Comparison of ENCODE assay signal across 8 cellular contexts in genomic region chr13:73090116-73090811, GRCh38. TPM values are rescaled to one million over a fixed set of nuclear protein-coding genes. Genes with fewer than 3 reads are reported as not detected.
DNase-seq lines count a peak whose midpoint lies in the region; FAIRE-seq and TF ChIP-seq lines count a peak whose summit lies in the region.

No MANE protein-coding gene starts in this region.

- H3K27ac Mint-ChIP-seq in activated naive CD4-positive, alpha-beta T cell treated with anti-CD3 and anti-CD28 coated beads, Interleukin-2, amount 50 U/mL, for 24 hours, result peak overlapping the region; percentile 72

- H3K36me3 Mint-ChIP-seq in activated naive CD4-positive, alpha-beta T cell treated with anti-CD3 and anti-CD28 coated beads, Interleukin-2, amount 50 U/mL, for 24 hours, result no peaks in the 10 kb centered on the region

- H3K9me3 Mint-ChIP-seq in activated naive CD4-positive, alpha-beta T cell treated with anti-CD3 and anti-CD28 coated beads, Interleukin-2, amount 50 U/mL, for 24 hours, result no peaks in the 10 kb centered on the region

- no peaks in the 10 kb centered on the region for H3K27me3 Mint-ChIP-seq in activated naive CD4-positive, alpha-beta T cell treated with anti-CD3 and anti-CD28 coated beads, Interleukin-2, amount 50 U/mL, for 24 hours

- H3K36me3 ChIP-seq in bronchial epithelial cell (ENCODE audit: control insufficient read depth, insufficient read depth, low read length), result no peaks in the 10 kb centered on the region
- H3K36me3 ChIP-seq in suprapubic skin, result no peaks in the 10 kb centered on the region

- 45% methylated on average over 5 of the region's 7 CpGs for WGBS in suprapubic skin

- DNase-seq in activated naive CD4-positive, alpha-beta T cell (lab: John Stamatoyannopoulos, UW), result no peak
- peak; percentile 84 to 96 for DNase-seq in NCI-H187 (lab: John Stamatoyannopoulos, UW)
- peak; percentile 98 for DNase-seq in bronchial epithelial cell (ENCODE audit: low read depth)
- DNase-seq in non-pigmented ciliary epithelial cell (ENCODE audit: low read depth), result peak; percentile 73
- no peak for DNase-seq in suprapubic skin (ENCODE audit: low spot score in 2 of 2)
- DNase-seq in mesenteric fat pad (ENCODE audit: low spot score), result no peak
- DNase-seq in DMS114 treated with DMSO at 0.1 percent for 48 hours (lab: John Stamatoyannopoulos, UW; ENCODE audit: unreplicated experiment), result no peak

- TF ChIP-seq CTCF in bronchial epithelial cell (IDR thresholded peaks at IDR 0.05; ENCODE audit: insufficient read depth, low read length, severe bottlenecking) (no peak), suprapubic skin (IDR thresholded peaks at IDR 0.05) (no peak)

- FAIRE-seq in bronchial epithelial cell (lab: Jason Lieb, UNC), result peak; percentile 94

- no peak overlapping the region for H3K27ac ChIP-seq in suprapubic skin

- H3K9me3 ChIP-seq in suprapubic skin, result no peaks in the 10 kb centered on the region

- TF ChIP-seq POLR2A in suprapubic skin (IDR thresholded peaks at IDR 0.05), result no peak

- no peak for TF ChIP-seq EP300 in suprapubic skin (IDR thresholded peaks at IDR 0.05)

- no peak overlapping the region for H3K4me3 Mint-ChIP-seq in activated naive CD4-positive, alpha-beta T cell treated with anti-CD3 and anti-CD28 coated beads, Interleukin-2, amount 50 U/mL, for 24 hours

- peaks cover 9% of the 10 kb centered on the region for H3K4me1 Mint-ChIP-seq in activated naive CD4-positive, alpha-beta T cell treated with anti-CD3 and anti-CD28 coated beads, Interleukin-2, amount 50 U/mL, for 24 hours

- H3K4me3 ChIP-seq in bronchial epithelial cell (ENCODE audit: low read depth, low read length) (no peak overlapping the region), suprapubic skin (no peak overlapping the region)

- H3K27me3 ChIP-seq in bronchial epithelial cell (ENCODE audit: control insufficient read depth, insufficient read depth, low read length), result no peaks in the 10 kb centered on the region
- H3K27me3 ChIP-seq in suprapubic skin, result no peaks in the 10 kb centered on the region

- H3K4me1 ChIP-seq in suprapubic skin, result no peaks in the 10 kb centered on the region

RNA-seq across cellular contexts. Expression of gene KLF5, which starts 31.5 kb away (rescaled TPM):
- total RNA-seq in bronchial epithelial cell, result 48.4 and 65.5 TPM in 2 replicates
- total RNA-seq in suprapubic skin, result 100 to 1,000 TPM; 233 to 372 (median 276) TPM
- 1.2 TPM for total RNA-seq in mesenteric fat pad

Comparison
In these comparisons a context has a peak if more than half of its experiments do, and no peak if none do; other contexts are left out.
1. DNase-seq: peak in NCI-H187 (2 of 2), bronchial epithelial cell (single experiment) and non-pigmented ciliary epithelial cell (single experiment); none in activated naive CD4-positive, alpha-beta T cell (0 of 4), suprapubic skin (0 of 2), mesenteric fat pad (single experiment) and DMS114 treated with DMSO at 0.1 percent for 48 hours (single experiment).
2. RNA of gene KLF5, which starts 31.5 kb away (total RNA-seq): 233 to 372 TPM in suprapubic skin and 48.4 to 65.5 TPM in bronchial epithelial cell; 1.2 TPM in mesenteric fat pad (single experiment); every median in the first group is over 10 times any median in the second.